7 cellular contexts compared by ENCODE assay signal in genomic region chr2:222982010-222982908, GRCh38.
DNase-seq lines count a peak whose midpoint lies in the region; ATAC-seq and TF ChIP-seq lines count a peak whose summit lies in the region.

No MANE protein-coding gene starts in this region.

- H3K9me3 ChIP-seq in liver (ENCODE audit: control insufficient read depth in 4 of 4, low read length in 3 of 4): peaks cover 0 to 5% (median 2%) of the 10 kb centered on the region in 4 donors

- H3K27ac ChIP-seq in liver (ENCODE audit: low read depth in 1 of 2, low read length in 2 of 2): no peak overlapping the region

- peak; percentile 28 for TF ChIP-seq CTCF in liver (IDR thresholded peaks at IDR 0.05; ENCODE audit: low read depth, low read length, missing input control)

- H3K9ac ChIP-seq in liver (ENCODE audit: low read depth in 1 of 2, low read length in 2 of 2): no peak overlapping the region

- peaks cover 5% of the 10 kb centered on the region for H3K9me3 Mint-ChIP-seq in activated T-cell treated with anti-CD3 and anti-CD28 coated beads, Interleukin-2, amount 50 U/mL, for 4 hours

- 66% methylated on average over 8 of the region's 8 CpGs for WGBS in liver

- no peaks in the 10 kb centered on the region for H3K36me3 Mint-ChIP-seq in activated T-cell treated with anti-CD3 and anti-CD28 coated beads, Interleukin-2, amount 50 U/mL, for 4 hours (ENCODE audit: insufficient read depth)

- DNase-seq in GM03348 (ENCODE audit: low spot score): peak; percentile 76
- peak; percentile 78 for DNase-seq in NCI-H510A treated with DMSO at 0.1 percent for 48 hours (lab: John Stamatoyannopoulos, UW)
- peak; percentile 21 for DNase-seq in cerebellum (ENCODE audit: low spot score)
- no peak for DNase-seq in activated T-cell treated with anti-CD3 and anti-CD28 coated beads, Interleukin-2, amount 50 U/mL, for 4 hours

- peaks cover 10% of the 10 kb centered on the region for H3K4me1 Mint-ChIP-seq in activated T-cell treated with anti-CD3 and anti-CD28 coated beads, Interleukin-2, amount 50 U/mL, for 4 hours (ENCODE audit: low read depth)

- H3K4me3 ChIP-seq in liver (ENCODE audit: low read depth in 1 of 3, low read length in 3 of 3): no peak overlapping the region

- TF ChIP-seq RAD21 in liver (IDR thresholded peaks at IDR 0.05): peak; percentile 75 to 76

- H3K4me1 ChIP-seq in liver (ENCODE audit: control insufficient read depth in 4 of 4, insufficient read depth in 4 of 4, low read length in 3 of 4): no peaks in the 10 kb centered on the region

- peaks cover 0 to 2% (median 0%) of the 10 kb centered on the region in 4 donors for H3K27me3 ChIP-seq in liver (ENCODE audit: control insufficient read depth in 4 of 4, insufficient read depth in 4 of 4, low read length in 3 of 4)

- ATAC-seq in HG02885 (IDR thresholded peaks at IDR 0.05; ENCODE audit: poor library complexity, unreplicated experiment) (peak; percentile 79), HG03280 (IDR thresholded peaks at IDR 0.05; ENCODE audit: unreplicated experiment) (no peak)
- no peak for ATAC-seq in activated T-cell treated with anti-CD3 and anti-CD28 coated beads, Interleukin-2, amount 50 U/mL, for 4 hours

- H3K36me3 ChIP-seq in liver (ENCODE audit: control insufficient read depth in 4 of 4, insufficient read depth in 3 of 4, low read depth in 1 of 4, low read length in 3 of 4): no peaks in the 10 kb centered on the region

- H3K27me3 Mint-ChIP-seq in activated T-cell treated with anti-CD3 and anti-CD28 coated beads, Interleukin-2, amount 50 U/mL, for 4 hours (ENCODE audit: low read depth): peaks cover 20% of the 10 kb centered on the region

- H3K4me3 Mint-ChIP-seq in activated T-cell treated with anti-CD3 and anti-CD28 coated beads, Interleukin-2, amount 50 U/mL, for 4 hours: no peak overlapping the region

TF ChIP-seq in liver, 16 proteins besides CTCF, POLR2A, EP300 and RAD21:
- TF ChIP-seq, protein P1, sequence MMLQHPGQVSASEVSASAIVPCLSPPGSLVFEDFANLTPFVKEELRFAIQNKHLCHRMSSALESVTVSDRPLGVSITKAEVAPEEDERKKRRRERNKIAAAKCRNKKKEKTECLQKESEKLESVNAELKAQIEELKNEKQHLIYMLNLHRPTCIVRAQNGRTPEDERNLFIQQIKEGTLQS (IDR thresholded peaks at IDR 0.05): peak; percentile 68
- TF ChIP-seq TAF1 (conservative IDR thresholded peaks at IDR 0.05): no peak
